In genomic region chr18:657998-658946, GRCh38 we compare ENCODE assay signal across 1 cellular context.
TF ChIP-seq lines count a peak whose summit lies in the region.

No MANE protein-coding gene starts in this region.

TF ChIP-seq in HepG2, 621 proteins besides CTCF, POLR2A, EP300 and RAD21 (continued from another document and continues in another):
- TF ChIP-seq ZHX2 (IDR thresholded peaks at IDR 0.05; ENCODE audit: low read depth) (no peak; the same call in 1 of the 2 replicates), ZHX2 (CRISPR knock-in tag; IDR thresholded peaks at IDR 0.05; ENCODE audit: borderline replicate concordance) (no peak), ZFP91 (CRISPR knock-in tag; IDR thresholded peaks at IDR 0.05; ENCODE audit: borderline replicate concordance) (peak; percentile 78; the same call in 1 of the 2 replicates), MXD4 (CRISPR knock-in tag; IDR thresholded peaks at IDR 0.05) (peak; percentile 42; the same call in 1 of the 2 replicates), IRF1 (CRISPR knock-in tag; IDR thresholded peaks at IDR 0.05; ENCODE audit: low read depth) (no peak), ZNF460 (CRISPR knock-in tag; IDR thresholded peaks at IDR 0.05; ENCODE audit: borderline replicate concordance) (peak; percentile 24; the same call in 1 of the 2 replicates), TFDP1 (CRISPR knock-in tag; IDR thresholded peaks at IDR 0.05; ENCODE audit: borderline replicate concordance) (peak; percentile 94), ZFX (CRISPR knock-in tag; IDR thresholded peaks at IDR 0.05; ENCODE audit: low read depth) (peak; percentile 49), NCOR1 (IDR thresholded peaks at IDR 0.05; ENCODE audit: borderline replicate concordance, low read length) (no peak), ZBTB44 (CRISPR knock-in tag; IDR thresholded peaks at IDR 0.05) (no peak), MED13 (CRISPR knock-in tag; IDR thresholded peaks at IDR 0.05) (peak; percentile 18), KDM1A (CRISPR knock-in tag; IDR thresholded peaks at IDR 0.05) (no peak), GABPA (IDR thresholded peaks at IDR 0.05; ENCODE audit: low read depth, low read length) (no peak), GABPA (CRISPR knock-in tag; IDR thresholded peaks at IDR 0.05; ENCODE audit: low read depth) (peak; percentile 37; the same call in 1 of the 2 replicates), ZNF407 (CRISPR knock-in tag; IDR thresholded peaks at IDR 0.05; ENCODE audit: not compliant biosample characterization) (no peak), ZNF547 (CRISPR knock-in tag; IDR thresholded peaks at IDR 0.05) (no peak), SCMH1 (CRISPR knock-in tag; IDR thresholded peaks at IDR 0.05; ENCODE audit: borderline replicate concordance) (no peak), REST (IDR thresholded peaks at IDR 0.05; ENCODE audit: borderline replicate concordance in 1 of 2, low read depth in 1 of 2, low read length in 2 of 2) (peak in 1 of 2 experiments; percentile 31; a peak in 1 of 4 replicates), STAT6 (CRISPR knock-in tag; IDR thresholded peaks at IDR 0.05; ENCODE audit: borderline replicate concordance) (no peak), CEBPG (CRISPR knock-in tag; IDR thresholded peaks at IDR 0.05) (0 out of 2 replicates have a peak, but pooled peaks have one; percentile 4), ZNF891 (CRISPR knock-in tag; IDR thresholded peaks at IDR 0.05) (peak; percentile 45; the same call in 1 of the 2 replicates)
